13 cellular contexts compared by ENCODE assay signal in the genomic region with DNA sequence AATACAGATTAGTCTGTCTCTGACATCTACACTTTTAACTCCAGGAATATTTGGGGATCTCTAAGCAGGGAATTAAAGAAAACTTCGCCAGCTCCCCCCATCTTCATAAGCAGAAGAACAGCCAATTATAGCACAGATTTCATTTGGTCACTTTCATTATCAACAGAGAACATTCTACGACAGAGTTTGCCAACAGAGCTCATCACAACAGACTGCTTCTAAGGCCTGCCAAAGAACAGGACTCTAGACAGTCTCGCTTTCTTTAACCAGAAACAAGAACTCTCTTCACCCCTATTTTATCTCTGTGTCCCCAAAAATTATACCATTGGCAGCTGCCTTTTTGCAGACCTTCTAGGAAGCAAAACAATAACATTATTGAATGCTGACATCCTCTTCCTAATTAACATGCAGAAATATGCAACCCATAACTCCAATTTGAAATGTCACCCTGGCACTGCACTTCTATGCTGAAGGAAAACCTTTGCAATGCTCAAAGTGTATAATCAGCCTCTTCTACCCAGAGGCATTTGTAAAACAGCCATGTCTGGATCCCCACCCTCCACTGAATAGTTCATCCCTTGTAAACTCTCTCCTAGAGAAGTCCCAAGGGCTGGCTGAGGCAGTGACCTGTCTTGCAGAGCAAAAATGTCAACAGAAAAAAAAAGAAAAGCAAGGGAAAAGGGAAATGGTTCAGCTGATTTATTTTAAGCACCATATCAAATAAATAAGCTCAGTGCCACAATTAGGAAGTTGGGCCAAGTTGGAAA.
DNase-seq lines count a peak whose midpoint lies in the region; ATAC-seq and TF ChIP-seq lines count a peak whose summit lies in the region.
"Had no signal": no experiment of that assay in that cellular context is flagged by ENCODE, and none has a peak within 500 bp of the region (broad histone marks: within the 10 kb centered on the region; RNA-seq: fewer than 3 reads in every experiment).

No MANE protein-coding gene starts in this region.

- TF ChIP-seq RAD21 in SK-N-SH (IDR thresholded peaks at IDR 0.05; ENCODE audit: low read length) = no peak

- DNase-seq in AG08395 (ENCODE audit: low spot score) (peak; percentile 7), OCI-M1 (lab: John Stamatoyannopoulos, UW) (peak; percentile 7), glutamatergic neuron (no peak), pons (ENCODE audit: low spot score) (peak; percentile 90), NCI-H748 treated with DMSO at 0.1 percent for 48 hours (lab: John Stamatoyannopoulos, UW) (no peak), SK-N-SH (no peak), NCI-H345 treated with DMSO at 0.1 percent for 48 hours (lab: John Stamatoyannopoulos, UW; ENCODE audit: unreplicated experiment) (no peak)
- DNase-seq: activated CD4-positive, alpha-beta T cell treated with anti-CD3 and anti-CD28 coated beads, Interleukin-2, amount 50 U/mL, for 48 hours; activated naive CD4-positive, alpha-beta T cell treated with anti-CD3 and anti-CD28 coated beads for 36 hours; colonic mucosa; NCI-H187 had no signal

- CTCF ChIA-PET in SK-N-SH (lab: Yijun Ruan, JAX) = interaction anchor here (1.0 to 1.1 kb wide), 3 partner anchors 46 to 953 kb away, joined by 3 to 5 read pairs (median 3); no protein-coding TSS in a partner anchor

- no peaks in the 10 kb centered on the region for H3K36me3 Mint-ChIP-seq in glutamatergic neuron (ENCODE audit: unreplicated experiment)

- no peak overlapping the region for H2AFZ ChIP-seq in SK-N-SH (ENCODE audit: low read depth)

- H3K27ac Mint-ChIP-seq in glutamatergic neuron (ENCODE audit: unreplicated experiment) = peak overlapping the region; percentile 45
- H3K27ac Mint-ChIP-seq: activated naive CD4-positive, alpha-beta T cell treated with anti-CD3 and anti-CD28 coated beads for 36 hours had no signal

- no peaks in the 10 kb centered on the region for H4K20me1 ChIP-seq in SK-N-SH (ENCODE audit: insufficient read depth)

- no peaks in the 10 kb centered on the region for H3K36me3 ChIP-seq in SK-N-SH (replicated peaks in 1 of 2; ENCODE audit: control insufficient read depth in 1 of 2, insufficient read depth in 2 of 2, low read length in 1 of 2)
- H3K36me3 ChIP-seq: colonic mucosa had no signal

- 88% methylated on average over 3 of the region's 3 CpGs for WGBS in SK-N-SH (ENCODE audit: low lambda C conversion rate)

- H3K79me2 ChIP-seq in SK-N-SH (ENCODE audit: insufficient read depth) = peaks cover 14% of the 10 kb centered on the region; the same call in 1 of the 2 replicates

- H3K27me3 Mint-ChIP-seq in glutamatergic neuron (ENCODE audit: unreplicated experiment) = no peaks in the 10 kb centered on the region

- no peaks in the 10 kb centered on the region for H3K9me3 ChIP-seq in SK-N-SH
- H3K9me3 ChIP-seq: colonic mucosa had no signal

- H3K4me1 Mint-ChIP-seq in glutamatergic neuron (ENCODE audit: low read depth, unreplicated experiment) = peaks cover 47% of the 10 kb centered on the region

- no peaks in the 10 kb centered on the region for H3K27me3 ChIP-seq in SK-N-SH (ENCODE audit: insufficient read depth)
- H3K27me3 ChIP-seq: colonic mucosa had no signal

- H3K4me3 Mint-ChIP-seq in glutamatergic neuron (ENCODE audit: unreplicated experiment) = no peak overlapping the region
- H3K4me3 Mint-ChIP-seq: activated naive CD4-positive, alpha-beta T cell treated with anti-CD3 and anti-CD28 coated beads for 36 hours had no signal

- H3K9me2 ChIP-seq in SK-N-SH = no peaks in the 10 kb centered on the region

- TF ChIP-seq CTCF in glutamatergic neuron (IDR thresholded peaks at IDR 0.05; ENCODE audit: partially characterized antibody, unreplicated experiment) = no peak
- TF ChIP-seq CTCF in SK-N-SH (IDR thresholded peaks at IDR 0.05) = no peak

- TF ChIP-seq EP300 in SK-N-SH (IDR thresholded peaks at IDR 0.05; ENCODE audit: borderline replicate concordance in 1 of 2, low read depth in 1 of 2, low read length in 1 of 2) = no peak

- H3K9me3 Mint-ChIP-seq in glutamatergic neuron (ENCODE audit: unreplicated experiment) = no peaks in the 10 kb centered on the region
- H3K9me3 Mint-ChIP-seq: activated naive CD4-positive, alpha-beta T cell treated with anti-CD3 and anti-CD28 coated beads for 36 hours had no signal

- H3K4me1 ChIP-seq in SK-N-SH (ENCODE audit: control insufficient read depth in 1 of 2, insufficient read depth in 2 of 2, low read depth in 1 of 2, low read length in 1 of 2) = peaks cover 0 to 29% of the 10 kb centered on the region in 2 experiments; a peak in 2 of 4 replicates
- H3K4me1 ChIP-seq: colonic mucosa had no signal

- no peak overlapping the region for H3K4me3 ChIP-seq in SK-N-SH (ENCODE audit: low read depth in 2 of 2, low read length in 1 of 2)
- H3K4me3 ChIP-seq: colonic mucosa had no signal

- no peak overlapping the region for H3K27ac ChIP-seq in SK-N-SH (ENCODE audit: low read depth in 2 of 2, low read length in 1 of 2)
- H3K27ac ChIP-seq: C4-2B, colonic mucosa had no signal

- ATAC-seq in GM19455 (IDR thresholded peaks at IDR 0.05; ENCODE audit: unreplicated experiment) = no peak

- POLR2A ChIA-PET in SK-N-SH (lab: Yijun Ruan, JAX) = no interaction called here

- no peaks in the 10 kb centered on the region for H3F3A ChIP-seq in SK-N-SH (replicated peaks; ENCODE audit: insufficient read depth)

- H3K4me2 ChIP-seq in SK-N-SH = no peak overlapping the region

- no peak overlapping the region for H3K9ac ChIP-seq in SK-N-SH

TF ChIP-seq in SK-N-SH, 30 proteins besides CTCF, POLR2A, EP300 and RAD21:
- no peak for TF ChIP-seq FOXJ3 (CRISPR knock-in tag; IDR thresholded peaks at IDR 0.05)
- TF ChIP-seq EZH2phosphoT487 (IDR thresholded peaks at IDR 0.05; ENCODE audit: borderline replicate concordance, low read depth) = no peak
- TF ChIP-seq RFX5 (IDR thresholded peaks at IDR 0.05; ENCODE audit: low read length) = no peak
- no peak for TF ChIP-seq CHD2 (IDR thresholded peaks at IDR 0.05; ENCODE audit: low read length, partially characterized antibody)
- no peak for TF ChIP-seq SMC3 (IDR thresholded peaks at IDR 0.05; ENCODE audit: low read depth, low read length)

Comparison
In these comparisons a context has a peak if more than half of its experiments do, and no peak if none do; other contexts are left out.
1. DNase-seq: peak in AG08395 (single experiment), OCI-M1 (single experiment) and pons (single experiment); none in glutamatergic neuron (single experiment), NCI-H748 treated with DMSO at 0.1 percent for 48 hours (single experiment), SK-N-SH (single experiment) and NCI-H345 treated with DMSO at 0.1 percent for 48 hours (single experiment).